ENCODE assay signal across 25 cellular contexts in the genomic region with DNA sequence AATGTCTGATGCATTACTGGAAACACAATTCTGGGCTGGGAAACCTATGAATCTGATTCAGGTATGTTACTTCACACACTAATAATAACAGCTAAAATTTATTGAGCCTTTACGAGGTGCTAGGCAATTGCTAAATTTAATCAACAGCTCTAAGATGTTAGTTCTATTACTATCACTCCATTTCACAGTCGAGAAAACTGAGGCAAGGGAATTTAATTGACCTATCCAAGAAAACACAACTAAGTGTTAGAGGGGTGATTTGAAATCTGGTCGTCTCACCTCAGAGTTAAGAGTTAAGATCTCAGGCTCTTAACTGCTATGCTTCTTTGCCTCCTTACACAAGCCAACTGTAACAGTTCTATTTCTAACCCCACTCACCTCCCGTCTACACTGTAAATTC.
"Had no signal": no experiment of that assay in that cellular context is flagged by ENCODE, and none has a peak within 500 bp of the region (broad histone marks: within the 10 kb centered on the region; RNA-seq: fewer than 3 reads in every experiment).

No MANE protein-coding gene starts in this region.

- H3K4me3 Mint-ChIP-seq: activated T-cell treated with anti-CD3 and anti-CD28 coated beads, Interleukin-2, amount 50 U/mL, for 4 hours; central memory CD8-positive, alpha-beta T cell; effector memory CD8-positive, alpha-beta T cell; natural killer cell treated with Interleukin-12 subunit alpha and Interleukin-12 subunit beta and Interleukin-15 and Interleukin-18, amount 100 ng/mL, for 72 hours; stimulated activated naive CD8-positive, alpha-beta T cell treated with anti-CD3 and anti-CD28 coated beads, Interleukin-15, Interleukin-2, amounts not matched to agents 100 ng/mL and 50 ng/mL, for 24 hours had no signal

- H2AFZ ChIP-seq: hepatocyte, parathyroid adenoma had no signal

- H3K4me2 ChIP-seq: hepatocyte had no signal

- DNase-seq: activated naive CD4-positive, alpha-beta T cell; activated T-cell treated with anti-CD3 and anti-CD28 coated beads, Interleukin-2, amount 50 U/mL, for 4 hours; brain microvascular endothelial cell; colonic mucosa; dorsolateral prefrontal cortex; effector memory CD8-positive, alpha-beta T cell; glutamatergic neuron; kidney glomerular epithelial cell; left lung; right cardiac atrium; stimulated activated CD4-positive, alpha-beta T cell treated with anti-CD3 and anti-CD28 coated beads, Interleukin-1b, Interleukin-23, amount 100 ng/mL, for 48 hours; substantia nigra; T-helper 9 cell; thyroid gland had no signal

- ATAC-seq: activated T-cell treated with anti-CD3 and anti-CD28 coated beads, Interleukin-2, amount 50 U/mL, for 4 hours; effector memory CD8-positive, alpha-beta T cell; esophagus mucosa; left lung; natural killer cell treated with Interleukin-12 subunit alpha and Interleukin-12 subunit beta and Interleukin-15 and Interleukin-18, amount 100 ng/mL, for 72 hours; right cardiac atrium had no signal

- H3K36me3 ChIP-seq: ascending aorta, colonic mucosa, left lung, neutrophil, thyroid gland had no signal

- H3K27me3 Mint-ChIP-seq: central memory CD8-positive, alpha-beta T cell; effector memory CD8-positive, alpha-beta T cell; natural killer cell treated with Interleukin-12 subunit alpha and Interleukin-12 subunit beta and Interleukin-15 and Interleukin-18, amount 100 ng/mL, for 72 hours; stimulated activated naive CD8-positive, alpha-beta T cell treated with anti-CD3 and anti-CD28 coated beads, Interleukin-15, Interleukin-2, amounts not matched to agents 100 ng/mL and 50 ng/mL, for 24 hours had no signal

- H3K36me3 Mint-ChIP-seq: natural killer cell treated with Interleukin-12 subunit alpha and Interleukin-12 subunit beta and Interleukin-15 and Interleukin-18, amount 100 ng/mL, for 72 hours had no signal

- FAIRE-seq: endothelial cell of umbilical vein, frontal cortex had no signal

- H3K27ac Mint-ChIP-seq: activated T-helper 2 cell treated with anti-CD3 and anti-CD28 coated beads, Interferon-gamma antibody, Interleukin-2, Interleukin-4, amounts not matched to agents 10 μg/mL and 5 μg/mL and 100 μg/mL, durations not matched to agents 14 hours and 24 hours and 36 hours; effector memory CD8-positive, alpha-beta T cell; stimulated activated naive CD8-positive, alpha-beta T cell treated with anti-CD3 and anti-CD28 coated beads, Interleukin-15, Interleukin-2, amounts not matched to agents 100 ng/mL and 50 ng/mL, for 24 hours had no signal

- H3K9me3 ChIP-seq: ascending aorta, colonic mucosa, left lung, neutrophil, thyroid gland had no signal

- H3K4me3 ChIP-seq: ascending aorta, colonic mucosa, dorsolateral prefrontal cortex, hepatocyte, left lung, thyroid gland had no signal

- H3K9ac ChIP-seq: parathyroid adenoma had no signal

- H3K27me3 ChIP-seq: ascending aorta, brain microvascular endothelial cell, colonic mucosa, dorsolateral prefrontal cortex, hepatocyte, left lung, neutrophil, thyroid gland had no signal

- H3K9me3 Mint-ChIP-seq: activated T-cell treated with anti-CD3 and anti-CD28 coated beads, Interleukin-2, amount 50 U/mL, for 4 hours; activated T-helper 2 cell treated with anti-CD3 and anti-CD28 coated beads, Interferon-gamma antibody, Interleukin-2, Interleukin-4, amounts not matched to agents 10 μg/mL and 5 μg/mL and 100 μg/mL, durations not matched to agents 14 hours and 24 hours and 36 hours; central memory CD8-positive, alpha-beta T cell; effector memory CD8-positive, alpha-beta T cell; natural killer cell treated with Interleukin-12 subunit alpha and Interleukin-12 subunit beta and Interleukin-15 and Interleukin-18, amount 100 ng/mL, for 72 hours; stimulated activated naive CD8-positive, alpha-beta T cell treated with anti-CD3 and anti-CD28 coated beads, Interleukin-15, Interleukin-2, amounts not matched to agents 100 ng/mL and 50 ng/mL, for 24 hours had no signal

- H3K27ac ChIP-seq: ascending aorta, brain microvascular endothelial cell, colonic mucosa, dorsolateral prefrontal cortex, left lung, neutrophil, thyroid gland had no signal
